10 cellular contexts compared by ENCODE assay signal in genomic region chr15:100372695-100373036, GRCh38. TPM values are rescaled to one million over a fixed set of nuclear protein-coding genes. Genes with fewer than 3 reads are reported as not detected.
DNase-seq lines count a peak whose midpoint lies in the region; ATAC-seq and TF ChIP-seq lines count a peak whose summit lies in the region.
"Had no signal": no experiment of that assay in that cellular context is flagged by ENCODE, and none has a peak within 500 bp of the region (broad histone marks: within the 10 kb centered on the region; RNA-seq: fewer than 3 reads in every experiment).

No MANE protein-coding gene starts in this region.

- H3K4me1 ChIP-seq in mesendoderm (ENCODE audit: control insufficient read depth, low read depth, low read length) (no peaks in the 10 kb centered on the region), upper lobe of right lung (no peaks in the 10 kb centered on the region)

- H3K79me1 ChIP-seq in mesendoderm (ENCODE audit: low read length): no peaks in the 10 kb centered on the region

- no CpG with 5 or more reads among the region's 9 CpGs for WGBS in mesendoderm (ENCODE audit: extremely low coverage, insufficient coverage, low lambda C conversion rate)

- H2BK5ac ChIP-seq in mesendoderm (ENCODE audit: low read length): no peak overlapping the region

- no peak overlapping the region for H3K4ac ChIP-seq in mesendoderm (ENCODE audit: low read depth, low read length)

- H3K27ac Mint-ChIP-seq in activated T-cell treated with anti-CD3 and anti-CD28 coated beads, Interleukin-2, amount 50 U/mL, for 24 hours: no peak overlapping the region
- H3K27ac Mint-ChIP-seq in endothelial cell (ENCODE audit: unreplicated experiment): no peak overlapping the region
- H3K27ac Mint-ChIP-seq in T-helper 2 cell treated with Interferon-gamma antibody and Interleukin-4, amounts not matched to agents 5 μg/mL and 100 μg/mL, for 36 hours: no peak overlapping the region

- peaks cover 7% of the 10 kb centered on the region for H3K4me1 Mint-ChIP-seq in activated T-cell treated with anti-CD3 and anti-CD28 coated beads, Interleukin-2, amount 50 U/mL, for 24 hours (ENCODE audit: low read depth)
- H3K4me1 Mint-ChIP-seq in endothelial cell (ENCODE audit: unreplicated experiment): peaks cover 6% of the 10 kb centered on the region
- H3K4me1 Mint-ChIP-seq in T-helper 2 cell treated with Interferon-gamma antibody and Interleukin-4, amounts not matched to agents 5 μg/mL and 100 μg/mL, for 36 hours (ENCODE audit: low read depth): no peaks in the 10 kb centered on the region

- intact Hi-C loops in upper lobe of right lung (cut with DNase I): no loop called here

- H4K5ac ChIP-seq in mesendoderm (ENCODE audit: low read length): no peak overlapping the region

- DNase-seq in activated T-cell treated with anti-CD3 and anti-CD28 coated beads, Interleukin-2, amount 50 U/mL, for 24 hours: no peak
- DNase-seq in activated T-cell treated with anti-CD3 and anti-CD28 coated beads for 4 hours (no peak), endothelial cell (ENCODE audit: low spot score) (no peak), mesendoderm (peak; percentile 19), upper lobe of right lung (no peak), HPDE6-E6E7 (ENCODE audit: extremely low spot score) (no peak)
- DNase-seq in stimulated activated naive CD4-positive, alpha-beta T cell treated with Interleukin-2 at 50 U/mL for 16 hours (lab: John Stamatoyannopoulos, UW): no peak
- no peak for DNase-seq in T-helper 2 cell treated with Interferon-gamma antibody and Interleukin-4, amounts not matched to agents 5 μg/mL and 100 μg/mL, for 36 hours (ENCODE audit: low spot score)
- DNase-seq: NCI-H2081 treated with DMSO at 0.1 percent for 48 hours had no signal

- H4K8ac ChIP-seq in mesendoderm (ENCODE audit: low read depth, low read length): no peak overlapping the region

- no peak overlapping the region for H2BK15ac ChIP-seq in mesendoderm (replicated peaks; ENCODE audit: low read depth)

- H3K56ac ChIP-seq in mesendoderm (ENCODE audit: low read length): peak overlapping the region; percentile 83

- no peaks in the 10 kb centered on the region for H3K27me3 ChIP-seq in mesendoderm (ENCODE audit: insufficient read depth, low read length, poor library complexity)
- peaks cover 32% of the 10 kb centered on the region for H3K27me3 ChIP-seq in upper lobe of right lung

- no peaks in the 10 kb centered on the region for H3K79me2 ChIP-seq in mesendoderm (ENCODE audit: control insufficient read depth, insufficient read depth, low read length)

- H3K4me3 ChIP-seq in mesendoderm (ENCODE audit: low read length): peak overlapping the region; percentile 57
- peak overlapping the region; percentile 44 for H3K4me3 ChIP-seq in upper lobe of right lung

- no peak overlapping the region for H3K27ac ChIP-seq in mesendoderm (ENCODE audit: low read depth, low read length)
- no peak overlapping the region for H3K27ac ChIP-seq in upper lobe of right lung

- H3K4me3 Mint-ChIP-seq in activated T-cell treated with anti-CD3 and anti-CD28 coated beads, Interleukin-2, amount 50 U/mL, for 24 hours: peak overlapping the region; percentile 29
- peak overlapping the region; percentile 20 for H3K4me3 Mint-ChIP-seq in endothelial cell (ENCODE audit: unreplicated experiment)
- H3K4me3 Mint-ChIP-seq in T-helper 2 cell treated with Interferon-gamma antibody and Interleukin-4, amounts not matched to agents 5 μg/mL and 100 μg/mL, for 36 hours: no peak overlapping the region

- peaks cover 58% of the 10 kb centered on the region for H3K27me3 Mint-ChIP-seq in activated T-cell treated with anti-CD3 and anti-CD28 coated beads, Interleukin-2, amount 50 U/mL, for 24 hours
- H3K27me3 Mint-ChIP-seq in endothelial cell (ENCODE audit: unreplicated experiment): peaks cover 10% of the 10 kb centered on the region
- peaks cover 38% of the 10 kb centered on the region for H3K27me3 Mint-ChIP-seq in T-helper 2 cell treated with Interferon-gamma antibody and Interleukin-4, amounts not matched to agents 5 μg/mL and 100 μg/mL, for 36 hours (ENCODE audit: low read depth)

- H3K18ac ChIP-seq in mesendoderm (ENCODE audit: low read length): no peak overlapping the region

- no peak overlapping the region for H2BK120ac ChIP-seq in mesendoderm (ENCODE audit: low read depth, low read length)

- peak; percentile 62 for ATAC-seq in upper lobe of right lung
- ATAC-seq: activated CD4-positive, CD25-positive, alpha-beta regulatory T cell treated with anti-CD3 and anti-CD28 coated beads, Interleukin-2, amount 50 U/mL, for 24 hours had no signal

- TF ChIP-seq CTCF in endothelial cell (IDR thresholded peaks at IDR 0.05; ENCODE audit: unreplicated experiment) (no peak), upper lobe of right lung (IDR thresholded peaks at IDR 0.05) (no peak)

- no peak overlapping the region for H2AK5ac ChIP-seq in mesendoderm (ENCODE audit: low read length)

- peak overlapping the region; percentile 70 for H3K9ac ChIP-seq in mesendoderm (ENCODE audit: low read length)

- peak overlapping the region; percentile 52 for H3K4me2 ChIP-seq in mesendoderm (ENCODE audit: low read length)

- H3K9me3 Mint-ChIP-seq in activated T-cell treated with anti-CD3 and anti-CD28 coated beads, Interleukin-2, amount 50 U/mL, for 24 hours: peaks cover 7% of the 10 kb centered on the region
- no peaks in the 10 kb centered on the region for H3K9me3 Mint-ChIP-seq in endothelial cell (ENCODE audit: unreplicated experiment)
- no peaks in the 10 kb centered on the region for H3K9me3 Mint-ChIP-seq in T-helper 2 cell treated with Interferon-gamma antibody and Interleukin-4, amounts not matched to agents 5 μg/mL and 100 μg/mL, for 36 hours

- no peaks in the 10 kb centered on the region for H3K36me3 Mint-ChIP-seq in activated T-cell treated with anti-CD3 and anti-CD28 coated beads, Interleukin-2, amount 50 U/mL, for 24 hours (ENCODE audit: low read depth)
- peaks cover 12% of the 10 kb centered on the region for H3K36me3 Mint-ChIP-seq in endothelial cell (ENCODE audit: low read depth, unreplicated experiment)
- H3K36me3 Mint-ChIP-seq in T-helper 2 cell treated with Interferon-gamma antibody and Interleukin-4, amounts not matched to agents 5 μg/mL and 100 μg/mL, for 36 hours (ENCODE audit: low read depth): no peaks in the 10 kb centered on the region

- no peak overlapping the region for H3K23ac ChIP-seq in mesendoderm (ENCODE audit: low read length)

- H3K36me3 ChIP-seq in mesendoderm (ENCODE audit: control insufficient read depth, insufficient read depth, low read length) (no peaks in the 10 kb centered on the region), upper lobe of right lung (no peaks in the 10 kb centered on the region)

- H3K9me3 ChIP-seq in upper lobe of right lung: peaks cover 5% of the 10 kb centered on the region

RNA-seq across cellular contexts. Expression of gene ADAMTS17, which starts 30.9 kb away (rescaled TPM):
- 4.8 TPM for total RNA-seq in endothelial cell (ENCODE audit: unreplicated experiment)
- 2.0 TPM for polyA plus RNA-seq in mesendoderm (2013, experiment 1 of 2)
- 1.8 TPM for polyA plus RNA-seq in mesendoderm (2013, experiment 2 of 2)
- 6.2 TPM for total RNA-seq in upper lobe of right lung
